ENCODE assay signal across 10 cellular contexts in the genomic region with DNA sequence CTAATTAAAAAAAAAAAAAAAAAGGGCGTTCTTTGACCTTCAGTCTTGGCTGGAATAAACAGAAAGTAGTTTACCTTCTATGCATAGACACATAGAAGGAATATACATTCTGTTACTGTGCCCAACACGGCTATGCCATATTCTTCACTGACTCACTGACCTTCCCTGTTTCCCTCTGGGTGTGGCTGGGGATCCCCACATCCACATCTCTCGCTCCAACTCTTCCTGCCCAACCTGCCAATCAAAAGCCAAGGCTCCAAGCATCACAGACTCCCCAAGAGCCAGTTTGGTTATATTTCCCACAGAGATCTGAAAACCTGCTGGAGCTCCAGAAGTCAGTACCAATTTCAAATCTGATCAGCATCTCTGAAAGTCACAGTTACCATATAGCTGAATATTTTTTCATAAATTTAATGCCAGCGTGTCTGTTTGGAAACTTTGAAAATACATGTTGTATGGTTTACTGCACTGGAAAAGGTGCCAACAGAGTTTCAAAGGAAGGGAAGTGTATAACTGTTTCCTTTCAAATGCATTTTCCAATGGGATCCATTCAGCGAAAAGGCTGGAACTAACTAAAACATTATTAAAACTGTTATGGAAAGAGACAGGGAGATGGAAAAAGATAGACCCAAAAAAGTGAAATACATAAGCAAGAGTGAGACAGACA.
A peak's percentile ranks its signal among the peaks of the same experiment; 100 is the strongest.
DNase-seq lines count a peak whose midpoint lies in the region; ATAC-seq, FAIRE-seq and TF ChIP-seq lines count a peak whose summit lies in the region.
"Had no signal": no experiment of that assay in that cellular context is flagged by ENCODE, and none has a peak within 500 bp of the region (broad histone marks: within the 10 kb centered on the region; RNA-seq: fewer than 3 reads in every experiment).

No MANE protein-coding gene starts in this region.

- FAIRE-seq in bronchial epithelial cell (lab: Jason Lieb, UNC) (no peak), frontal cortex (lab: Jason Lieb, UNC) (no peak)

- H3K27ac ChIP-seq in heart right ventricle (peak overlapping the region in 9 of 10 donors; percentile 82 to 97 (median 90)), urinary bladder (ENCODE audit: low read depth) (peak overlapping the region; percentile 82)
- peak overlapping the region; percentile 89 for H3K27ac ChIP-seq in naive thymus-derived CD4-positive, alpha-beta T cell (ENCODE audit: low read depth, low read length)

- H3K36me3 Mint-ChIP-seq in naive thymus-derived CD4-positive, alpha-beta T cell: peaks cover 0 to 22% (median 8%) of the 10 kb centered on the region in 5 donors

- H3K27me3 ChIP-seq in heart right ventricle: no peaks in the 10 kb centered on the region
- H3K27me3 ChIP-seq in bronchial epithelial cell (ENCODE audit: control insufficient read depth, insufficient read depth, low read length): no peaks in the 10 kb centered on the region
- H3K27me3 ChIP-seq in naive thymus-derived CD4-positive, alpha-beta T cell (ENCODE audit: control insufficient read depth in 2 of 2, insufficient read depth in 2 of 2, low read length in 2 of 2): no peaks in the 10 kb centered on the region
- H3K27me3 ChIP-seq: SJSA1 had no signal

- 93% methylated on average over 5 of the region's 5 CpGs for WGBS in heart right ventricle, 2 donors
- WGBS in urinary bladder: 88% methylated on average over 5 of the region's 5 CpGs

- peaks cover 38 to 75% (median 62%) of the 10 kb centered on the region in 7 donors for H3K4me1 Mint-ChIP-seq in naive thymus-derived CD4-positive, alpha-beta T cell

- DNase-seq in heart right ventricle: no peak
- DNase-seq in left ventricle myocardium superior: no peak
- DNase-seq in bronchial epithelial cell (ENCODE audit: low read depth): peak; percentile 71
- no peak for DNase-seq in naive thymus-derived CD4-positive, alpha-beta T cell
- DNase-seq in midbrain (lab: John Stamatoyannopoulos, UW): no peak
- DNase-seq in frontal cortex (ENCODE audit: low spot score in 2 of 2): no peak
- DNase-seq in SIG-M5 (lab: John Stamatoyannopoulos, UW): no peak
- DNase-seq: NCI-H69 had no signal

- POLR2A ChIA-PET in naive thymus-derived CD4-positive, alpha-beta T cell (lab: Charles Lee): interaction anchor here (0.5 to 0.6 kb wide), 2 partner anchors 288 to 584 kb away, joined by 3 read pairs; no protein-coding TSS in a partner anchor

- CTCF ChIA-PET in naive thymus-derived CD4-positive, alpha-beta T cell (lab: Charles Lee): interaction anchor here (0.6 to 1.0 kb wide), 2 partner anchors 41 to 856 kb away, joined by 4 to 6 read pairs; no protein-coding TSS in a partner anchor

- H3K9me3 Mint-ChIP-seq in naive thymus-derived CD4-positive, alpha-beta T cell: no peaks in the 10 kb centered on the region

- peak overlapping the region in 9 of 10 donors; percentile 9 to 85 (median 66) for H3K4me3 Mint-ChIP-seq in naive thymus-derived CD4-positive, alpha-beta T cell

- H3K27ac Mint-ChIP-seq in naive thymus-derived CD4-positive, alpha-beta T cell: peak overlapping the region; percentile 74 to 98 (median 97)

- H3K4me1 ChIP-seq in heart right ventricle (peaks cover 18 to 83% (median 61%) of the 10 kb centered on the region in 9 donors), urinary bladder (ENCODE audit: insufficient read depth) (peaks cover 2% of the 10 kb centered on the region)
- H3K4me1 ChIP-seq in naive thymus-derived CD4-positive, alpha-beta T cell (ENCODE audit: control insufficient read depth in 2 of 2, insufficient read depth in 2 of 2, low read length in 2 of 2): peaks cover 33 to 56% of the 10 kb centered on the region in 2 donors

- H3K4me3 ChIP-seq in heart right ventricle: no peak overlapping the region
- no peak overlapping the region for H3K4me3 ChIP-seq in bronchial epithelial cell (ENCODE audit: low read depth, low read length)
- H3K4me3 ChIP-seq in naive thymus-derived CD4-positive, alpha-beta T cell (ENCODE audit: low read length): no peak overlapping the region
- no peak overlapping the region for H3K4me3 ChIP-seq in urinary bladder (ENCODE audit: low read depth, low read length)
- H3K4me3 ChIP-seq: SJSA1 had no signal

- H3K36me3 ChIP-seq in heart right ventricle: peaks cover 0 to 17% (median 0%) of the 10 kb centered on the region in 9 donors
- peaks cover 1% of the 10 kb centered on the region for H3K36me3 ChIP-seq in bronchial epithelial cell (ENCODE audit: control insufficient read depth, insufficient read depth, low read length)
- H3K36me3 ChIP-seq in naive thymus-derived CD4-positive, alpha-beta T cell (ENCODE audit: control insufficient read depth in 2 of 3, insufficient read depth in 3 of 3, low read length in 3 of 3): no peaks in the 10 kb centered on the region
- H3K36me3 ChIP-seq in urinary bladder (ENCODE audit: insufficient read depth): no peaks in the 10 kb centered on the region

- H3K9me3 ChIP-seq in heart right ventricle: no peaks in the 10 kb centered on the region
- no peaks in the 10 kb centered on the region for H3K9me3 ChIP-seq in naive thymus-derived CD4-positive, alpha-beta T cell (ENCODE audit: control insufficient read depth in 2 of 3, low read length in 3 of 3)
- H3K9me3 ChIP-seq: SJSA1 had no signal

- intact Hi-C loops in heart right ventricle (cut with DNase I): loop anchor here in 1 of 10 donors (5.0 kb wide), 1 partner anchor 34 kb away; no protein-coding TSS in a partner anchor
- intact Hi-C loops in left ventricle myocardium superior (cut with micrococcal nuclease): no loop called here
- intact Hi-C loops in naive thymus-derived CD4-positive, alpha-beta T cell (cut with micrococcal nuclease): no loop called here

- ATAC-seq in heart right ventricle (no peak), left ventricle myocardium superior (no peak)
- ATAC-seq in naive thymus-derived CD4-positive, alpha-beta T cell: no peak

- TF ChIP-seq CTCF in heart right ventricle (IDR thresholded peaks at IDR 0.05) (no peak), bronchial epithelial cell (IDR thresholded peaks at IDR 0.05; ENCODE audit: insufficient read depth, low read length, severe bottlenecking) (no peak)

- no peaks in the 10 kb centered on the region for H3K27me3 Mint-ChIP-seq in naive thymus-derived CD4-positive, alpha-beta T cell
